8 cellular contexts compared by ENCODE assay signal in genomic region chr13:40190656-40191100, GRCh38.
DNase-seq lines count a peak whose midpoint lies in the region; ATAC-seq lines count a peak whose summit lies in the region.

No MANE protein-coding gene starts in this region.

- intact Hi-C loops in Right ventricle myocardium superior (cut with DNase I), result no loop called here

- ATAC-seq in GM19467 (IDR thresholded peaks at IDR 0.05; ENCODE audit: unreplicated experiment) (peak; percentile 71), Right ventricle myocardium superior (ENCODE audit: poor library complexity) (peak; percentile 54), HG03457 (IDR thresholded peaks at IDR 0.05; ENCODE audit: unreplicated experiment) (no peak), GM21619 (IDR thresholded peaks at IDR 0.05; ENCODE audit: unreplicated experiment) (no peak)

- DNase-seq in OCI-M1 (lab: John Stamatoyannopoulos, UW) (peak; percentile 49), Right ventricle myocardium superior (peak; percentile 51), pulmonary artery endothelial cell (ENCODE audit: low read depth, low spot score) (peak; percentile 76), COLO668 (lab: John Stamatoyannopoulos, UW; ENCODE audit: unreplicated experiment) (no peak)
- peak; percentile 59 for DNase-seq in activated naive CD4-positive, alpha-beta T cell treated with anti-CD3 and anti-CD28 coated beads, Interleukin-2, amount 50 U/mL, for 16 hours

Comparison
In these comparisons a context has a peak if more than half of its experiments do, and no peak if none do; other contexts are left out.
1. ATAC-seq: peak in GM19467 (single experiment) and Right ventricle myocardium superior (single experiment); none in HG03457 (single experiment) and GM21619 (single experiment).